In genomic region chr2:189762551-189763298, GRCh38 we compare ENCODE assay signal across 8 cellular contexts. TPM values are rescaled to one million over a fixed set of nuclear protein-coding genes. Genes with fewer than 3 reads are reported as not detected.
A peak's percentile ranks its signal among the peaks of the same experiment; 100 is the strongest.
DNase-seq lines count a peak whose midpoint lies in the region; ATAC-seq, FAIRE-seq and TF ChIP-seq lines count a peak whose summit lies in the region.

Gene OSGEPL1 (minus strand): TSS chr2:189762792. CDS start chr2:189761640, 1,152 bp downstream.

- H3K9ac ChIP-seq in smooth muscle cell (ENCODE audit: low read depth) = peak within 1 kb of the TSS; percentile 60

- H3K36me3 ChIP-seq in bronchial epithelial cell (ENCODE audit: control insufficient read depth, insufficient read depth, low read length) (no peaks in the 10 kb centered on the region), smooth muscle cell (ENCODE audit: low read depth) (no peaks in the 10 kb centered on the region)

- TF ChIP-seq CTCF in AG04450 (IDR thresholded peaks at IDR 0.05; ENCODE audit: low read depth, low read length) = peak; percentile 72
- TF ChIP-seq CTCF in WI38 (IDR thresholded peaks at IDR 0.05; ENCODE audit: low read depth, low read length) = peak; percentile 44; the same call in 1 of the 2 replicates
- peak; percentile 57 for TF ChIP-seq CTCF in bronchial epithelial cell (IDR thresholded peaks at IDR 0.05; ENCODE audit: insufficient read depth, low read length, severe bottlenecking)
- peak; percentile 45 for TF ChIP-seq CTCF in smooth muscle cell (IDR thresholded peaks at IDR 0.05; ENCODE audit: borderline replicate concordance, insufficient read depth, poor library complexity, severe bottlenecking)

- no peaks in the 10 kb centered on the region for H3K79me2 ChIP-seq in smooth muscle cell (ENCODE audit: low read depth)

- H3K4me3 ChIP-seq in AG04450 (ENCODE audit: low read depth, low read length) = peak within 1 kb of the TSS; percentile 75
- H3K4me3 ChIP-seq in WI38 (ENCODE audit: low read depth, low read length) = peak within 1 kb of the TSS; percentile 80
- peak within 1 kb of the TSS; percentile 43 for H3K4me3 ChIP-seq in bronchial epithelial cell (ENCODE audit: low read depth, low read length)
- peak within 1 kb of the TSS; percentile 96 for H3K4me3 ChIP-seq in smooth muscle cell

- H3K4me1 ChIP-seq in smooth muscle cell (ENCODE audit: low read depth) = no peaks in the 10 kb centered on the region

- WGBS in smooth muscle cell (ENCODE audit: low lambda C conversion rate) = 1% methylated on average over 33 of the region's 33 CpGs

- H3K27ac ChIP-seq in AG04450 (ENCODE audit: low read depth, low read length) (peak within 1 kb of the TSS; percentile 78), smooth muscle cell (ENCODE audit: low read depth) (peak within 1 kb of the TSS; percentile 41)

- POLR2A ChIA-PET in AG04450 (lab: Yijun Ruan, JAX) = interaction anchor here (0.6 to 1.5 kb wide), 3 partner anchors 21 to 1117 kb away, joined by 4 to 7 read pairs (median 5); partner anchors contain the start of genes ANKAR, ORMDL1 and PMS1

- FAIRE-seq in bronchial epithelial cell (lab: Jason Lieb, UNC) = no peak

- H3K27me3 ChIP-seq in AG04450 (ENCODE audit: control insufficient read depth, insufficient read depth, low read length) (no peaks in the 10 kb centered on the region), bronchial epithelial cell (ENCODE audit: control insufficient read depth, insufficient read depth, low read length) (no peaks in the 10 kb centered on the region), smooth muscle cell (ENCODE audit: low read depth) (no peaks in the 10 kb centered on the region)

- no peaks in the 10 kb centered on the region for H4K20me1 ChIP-seq in smooth muscle cell (ENCODE audit: low read depth)

- peak within 1 kb of the TSS; percentile 100 for H2AFZ ChIP-seq in smooth muscle cell (ENCODE audit: low read depth)

- peak within 1 kb of the TSS; percentile 96 for H3K4me2 ChIP-seq in smooth muscle cell

- CTCF ChIA-PET in AG04450 (lab: Charles Lee) = interaction anchor here (0.5 to 3.9 kb wide), 45 partner anchors 9 to 1027 kb away, joined by 3 to 56 read pairs (median 4); partner anchors contain the start of genes ANKAR, ASNSD1, ORMDL1 and PMS1

- peak; percentile 93 for ATAC-seq in GM18870 (IDR thresholded peaks at IDR 0.05; ENCODE audit: unreplicated experiment)
- ATAC-seq in HG03135 (IDR thresholded peaks at IDR 0.05; ENCODE audit: unreplicated experiment) = peak; percentile 98

- peaks cover 11% of the 10 kb centered on the region for H3F3A ChIP-seq in smooth muscle cell (ENCODE audit: low read depth)

- DNase-seq in AG04450 (ENCODE audit: low read depth, low spot score) = peak; percentile 71
- peak; percentile 94 for DNase-seq in NCI-H2196 (lab: John Stamatoyannopoulos, UW; ENCODE audit: unreplicated experiment)
- peak; percentile 87 for DNase-seq in bronchial epithelial cell (ENCODE audit: low read depth)
- DNase-seq in iPS-NIHi7 (ENCODE audit: extremely low spot score) = peak; percentile 82
- DNase-seq in smooth muscle cell (lab: John Stamatoyannopoulos, UW; ENCODE audit: unreplicated experiment) = peak; percentile 39

- H3K9me3 ChIP-seq in AG04450 (ENCODE audit: control insufficient read depth, insufficient read depth, low read length) (no peaks in the 10 kb centered on the region), smooth muscle cell (replicated peaks; ENCODE audit: low read depth) (no peaks in the 10 kb centered on the region)

RNA-seq across cellular contexts. Expression of gene OSGEPL1, which starts in this region (rescaled TPM):
- polyA plus RNA-seq in AG04450 (2011; rRNA removed) (3.9 and 6.0 TPM in 2 replicates), smooth muscle cell (11.8 and 12.6 TPM in 2 replicates)
- polyA minus RNA-seq in AG04450 (2011; rRNA and poly(A)+ RNA removed) = 5.8 and 6.2 TPM in 2 replicates
- total RNA-seq in bronchial epithelial cell (2.8 and 6.6 TPM in 2 replicates), smooth muscle cell (6.1 and 16.7 TPM in 2 replicates)

Comparison
In these comparisons a context has a peak if more than half of its experiments do, and no peak if none do; other contexts are left out.
1. Peak in every context shown above with its lines: DNase-seq, ATAC-seq, H3K4me3 ChIP-seq and H3K27ac ChIP-seq.
2. DNase-seq: peak in every context shown above with its lines; median percentile 94 in NCI-H2196; 87 in bronchial epithelial cell; 82 in iPS-NIHi7; 71 in AG04450; 39 in smooth muscle cell.
3. H3K4me3 ChIP-seq: peak in every context shown above with its lines; median percentile 96 in smooth muscle cell; 80 in WI38; 75 in AG04450; 43 in bronchial epithelial cell.